In genomic region chr6:133917781-133918180, GRCh38 we compare ENCODE assay signal across 36 cellular contexts. TPM values are rescaled to one million over a fixed set of nuclear protein-coding genes. Genes with fewer than 3 reads are reported as not detected.
"Had no signal": no experiment of that assay in that cellular context is flagged by ENCODE, and none has a peak within 500 bp of the region (broad histone marks: within the 10 kb centered on the region; RNA-seq: fewer than 3 reads in every experiment).

No MANE protein-coding gene starts in this region.

- H3K4me2 ChIP-seq: PC-9 had no signal

- H3K9me3 Mint-ChIP-seq: activated B cell treated with CpG ODN at 0.5 μM for 24 hours; activated CD4-positive, alpha-beta memory T cell treated with anti-CD3 and anti-CD28 coated beads, Interleukin-2, amount 10 ng/mL, durations not matched to agents 7 days and 5 days; activated naive CD8-positive, alpha-beta T cell treated with anti-CD3 and anti-CD28 coated beads for 36 hours had no signal

- H3K4me3 Mint-ChIP-seq: activated B cell treated with CpG ODN at 0.5 μM for 24 hours; activated CD4-positive, alpha-beta memory T cell treated with anti-CD3 and anti-CD28 coated beads, Interleukin-2, amount 10 ng/mL, durations not matched to agents 7 days and 5 days; activated CD8-positive, alpha-beta memory T cell treated with anti-CD3 and anti-CD28 coated beads, Interleukin-2, amount 10 ng/mL, durations not matched to agents 7 days and 5 days; activated naive CD8-positive, alpha-beta T cell treated with anti-CD3 and anti-CD28 coated beads for 36 hours had no signal

- H3K27ac Mint-ChIP-seq: activated B cell treated with CpG ODN at 0.5 μM for 24 hours; activated CD4-positive, alpha-beta memory T cell treated with anti-CD3 and anti-CD28 coated beads, Interleukin-2, amount 10 ng/mL, durations not matched to agents 7 days and 5 days; activated CD8-positive, alpha-beta memory T cell treated with anti-CD3 and anti-CD28 coated beads, Interleukin-2, amount 10 ng/mL, durations not matched to agents 7 days and 5 days; activated naive CD8-positive, alpha-beta T cell treated with anti-CD3 and anti-CD28 coated beads for 36 hours had no signal

- DNase-seq: activated B cell treated with CpG ODN at 0.5 μM for 24 hours; activated CD4-positive, alpha-beta memory T cell treated with anti-CD3 and anti-CD28 coated beads, Interleukin-2, amount 10 ng/mL, durations not matched to agents 7 days and 5 days; activated CD4-positive, alpha-beta T cell treated with anti-CD3 and anti-CD28 coated beads for 48 hours; activated CD4-positive, CD25-positive, alpha-beta regulatory T cell treated with anti-CD3 and anti-CD28 coated beads, Interleukin-2, amount 50 U/mL, for 72 hours; activated CD8-positive, alpha-beta memory T cell treated with anti-CD3 and anti-CD28 coated beads for 24 hours; activated CD8-positive, alpha-beta memory T cell treated with anti-CD3 and anti-CD28 coated beads, Interleukin-2, amount 10 ng/mL, durations not matched to agents 7 days and 5 days; activated CD8-positive, alpha-beta memory T cell treated with anti-CD3 and anti-CD28 coated beads, Interleukin-2, amount 50 U/mL, for 48 hours; activated effector memory CD4-positive, alpha-beta T cell treated with Interleukin-2 at 50 U/mL for 16 hours; activated naive CD4-positive, alpha-beta T cell; activated naive CD4-positive, alpha-beta T cell treated with anti-CD3 and anti-CD28 coated beads, Interleukin-2, amount 50 U/mL, for 16 hours; activated naive CD8-positive, alpha-beta T cell treated with anti-CD3 and anti-CD28 coated beads for 36 hours; activated T-cell treated with anti-CD3 and anti-CD28 coated beads, Interleukin-2, amount 50 U/mL, for 48 hours; amniotic stem cell; aorta; brain microvascular endothelial cell; central memory CD4-positive, alpha-beta T cell; MM.1S; NCI-H1092; NCI-H1436 treated with DMSO at 0.1 percent for 48 hours; NCI-H2029 treated with DMSO at 0.1 percent for 48 hours; NCI-H2107; NCI-H510A; NCI-H526; NCI-H748 treated with DMSO at 0.1 percent for 48 hours; NK-92 treated with Interleukin-12 subunit alpha and Interleukin-12 subunit beta, amount 100 ng/mL, for 24 hours; SIG-M5; SW 1271; T-helper 1 cell; T-helper 2 cell; T-helper 9 cell had no signal

- H3K36me3 ChIP-seq: brain microvascular endothelial cell had no signal

- ATAC-seq: activated CD8-positive, alpha-beta memory T cell treated with anti-CD3 and anti-CD28 coated beads, Interleukin-2, amount 10 ng/mL, durations not matched to agents 7 days and 5 days; Right ventricle myocardium inferior had no signal

- H3K4me3 ChIP-seq: PC-9 had no signal

- H3K36me3 Mint-ChIP-seq: activated CD8-positive, alpha-beta memory T cell treated with anti-CD3 and anti-CD28 coated beads, Interleukin-2, amount 10 ng/mL, durations not matched to agents 7 days and 5 days; activated naive CD8-positive, alpha-beta T cell treated with anti-CD3 and anti-CD28 coated beads for 36 hours had no signal

- H3K27ac ChIP-seq: brain microvascular endothelial cell, PC-9, RWPE1, VCaP had no signal

- H3K27me3 ChIP-seq: brain microvascular endothelial cell had no signal

- H3K4me1 Mint-ChIP-seq: activated CD4-positive, alpha-beta memory T cell treated with anti-CD3 and anti-CD28 coated beads, Interleukin-2, amount 10 ng/mL, durations not matched to agents 7 days and 5 days had no signal

RNA-seq across cellular contexts. Expression of gene TCF21, which starts 28.9 kb away (rescaled TPM):
- total RNA-seq: activated B cell treated with CpG ODN at 0.5 μM for 24 hours; activated CD4-positive, alpha-beta memory T cell treated with anti-CD3 and anti-CD28 coated beads, Interleukin-2, amount 10 ng/mL, durations not matched to agents 7 days and 5 days; activated CD8-positive, alpha-beta memory T cell treated with anti-CD3 and anti-CD28 coated beads, Interleukin-2, amount 10 ng/mL, durations not matched to agents 7 days and 5 days; activated naive CD8-positive, alpha-beta T cell treated with anti-CD3 and anti-CD28 coated beads for 36 hours; cerebellum; LHCN-M2; PC-9 had no signal
